ENCODE assay signal across 3 cellular contexts in the genomic region with DNA sequence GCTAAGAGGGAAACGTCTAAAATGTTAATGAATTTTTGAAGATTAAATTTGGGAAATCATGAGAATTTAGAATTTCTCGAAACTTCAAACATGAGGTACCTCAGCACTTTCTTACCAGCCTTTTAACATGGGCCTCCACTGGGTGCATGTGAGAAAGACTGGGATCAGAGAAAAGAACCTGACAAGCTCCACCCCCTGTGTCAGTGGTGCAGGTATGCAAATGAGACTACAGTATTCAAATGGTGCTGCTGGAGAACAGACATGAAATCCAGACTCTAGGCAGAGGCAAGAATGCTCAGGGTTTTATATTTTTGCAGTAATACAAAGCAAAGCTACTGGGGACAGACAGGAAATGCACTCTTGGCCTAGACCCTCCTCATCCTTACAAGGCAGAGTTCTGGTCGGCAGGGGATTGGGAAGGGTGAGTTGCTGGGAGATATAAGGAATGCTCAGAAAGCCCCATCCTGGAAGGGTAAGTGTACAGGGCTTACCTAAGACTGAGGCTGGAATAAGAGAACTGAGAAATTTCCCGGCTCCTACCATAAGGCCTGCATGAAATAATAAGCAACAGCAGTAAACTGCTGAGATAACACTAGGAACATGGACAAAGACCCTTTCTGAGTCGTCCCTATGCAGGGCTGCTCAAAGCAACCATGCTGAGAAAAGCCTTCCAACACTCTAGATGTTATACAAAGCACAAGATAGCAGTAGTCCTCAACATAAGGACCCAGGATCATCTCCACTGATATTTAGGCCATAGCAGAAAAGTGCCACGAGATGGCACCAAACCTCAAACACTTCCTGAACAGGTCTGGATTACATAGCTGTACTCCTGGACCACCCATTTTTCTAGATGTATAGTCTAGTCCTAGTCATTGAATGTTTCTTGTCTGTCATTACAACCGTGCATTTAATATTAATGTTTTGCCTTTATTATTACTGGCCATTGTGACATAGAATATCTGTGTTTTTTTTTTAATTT.
A peak's percentile ranks its signal among the peaks of the same experiment; 100 is the strongest.
TF ChIP-seq lines count a peak whose summit lies in the region.

No MANE protein-coding gene starts in this region.

TF ChIP-seq in A549, 52 proteins besides CTCF, POLR2A, EP300 and RAD21:
- TF ChIP-seq SMC3 (IDR thresholded peaks at IDR 0.05) (peak; percentile 84), HOXB5 (CRISPR knock-in tag; IDR thresholded peaks at IDR 0.05) (no peak)

TF ChIP-seq in HCT116, 20 proteins besides CTCF, POLR2A, EP300 and RAD21:
- no peak for TF ChIP-seq REST (IDR thresholded peaks at IDR 0.05; ENCODE audit: low read depth)
- TF ChIP-seq FOSL1 (IDR thresholded peaks at IDR 0.05; ENCODE audit: low read depth) = no peak
- no peak for TF ChIP-seq POLR2AphosphoS5 (IDR thresholded peaks at IDR 0.05; ENCODE audit: low read depth, low read length)
- TF ChIP-seq ELF1 (IDR thresholded peaks at IDR 0.05; ENCODE audit: borderline replicate concordance, low read depth) = peak; percentile 22; the same call in 1 of the 2 replicates
- TF ChIP-seq SRF (IDR thresholded peaks at IDR 0.05; ENCODE audit: low read depth) = no peak
- no peak for TF ChIP-seq JUND (IDR thresholded peaks at IDR 0.05)
- no peak for TF ChIP-seq EZH2 (IDR thresholded peaks at IDR 0.05)
- TF ChIP-seq CBX3 (IDR thresholded peaks at IDR 0.05; ENCODE audit: low read depth) = 0 out of 2 replicates have a peak, but pooled peaks have one; percentile 21
- no peak for TF ChIP-seq YY1 (IDR thresholded peaks at IDR 0.05; ENCODE audit: extremely low read depth, insufficient replicate concordance, low read depth, low read length)
- TF ChIP-seq, protein P1, sequence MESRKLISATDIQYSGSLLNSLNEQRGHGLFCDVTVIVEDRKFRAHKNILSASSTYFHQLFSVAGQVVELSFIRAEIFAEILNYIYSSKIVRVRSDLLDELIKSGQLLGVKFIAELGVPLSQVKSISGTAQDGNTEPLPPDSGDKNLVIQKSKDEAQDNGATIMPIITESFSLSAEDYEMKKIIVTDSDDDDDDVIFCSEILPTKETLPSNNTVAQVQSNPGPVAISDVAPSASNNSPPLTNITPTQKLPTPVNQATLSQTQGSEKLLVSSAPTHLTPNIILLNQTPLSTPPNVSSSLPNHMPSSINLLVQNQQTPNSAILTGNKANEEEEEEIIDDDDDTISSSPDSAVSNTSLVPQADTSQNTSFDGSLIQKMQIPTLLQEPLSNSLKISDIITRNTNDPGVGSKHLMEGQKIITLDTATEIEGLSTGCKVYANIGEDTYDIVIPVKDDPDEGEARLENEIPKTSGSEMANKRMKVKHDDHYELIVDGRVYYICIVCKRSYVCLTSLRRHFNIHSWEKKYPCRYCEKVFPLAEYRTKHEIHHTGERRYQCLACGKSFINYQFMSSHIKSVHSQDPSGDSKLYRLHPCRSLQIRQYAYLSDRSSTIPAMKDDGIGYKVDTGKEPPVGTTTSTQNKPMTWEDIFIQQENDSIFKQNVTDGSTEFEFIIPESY (IDR thresholded peaks at IDR 0.05; ENCODE audit: extremely low read depth, insufficient replicate concordance, low read length) = no peak
- no peak for TF ChIP-seq ZNF274 (IDR thresholded peaks at IDR 0.05; ENCODE audit: low read depth, low read length)
- TF ChIP-seq ATF3 (IDR thresholded peaks at IDR 0.05) = no peak
- TF ChIP-seq SIN3A (IDR thresholded peaks at IDR 0.05; ENCODE audit: low read depth) = no peak

TF ChIP-seq in H1, 55 proteins besides CTCF, POLR2A, EP300 and RAD21:
- no peak for TF ChIP-seq RFX5 (IDR thresholded peaks at IDR 0.05; ENCODE audit: borderline replicate concordance, low read depth, low read length)
- TF ChIP-seq CEBPB (IDR thresholded peaks at IDR 0.05; ENCODE audit: low read depth, low read length) = no peak
- no peak for TF ChIP-seq PHF8 (conservative IDR thresholded peaks at IDR 0.05; ENCODE audit: low read depth, low read length)
- TF ChIP-seq, protein P2, sequence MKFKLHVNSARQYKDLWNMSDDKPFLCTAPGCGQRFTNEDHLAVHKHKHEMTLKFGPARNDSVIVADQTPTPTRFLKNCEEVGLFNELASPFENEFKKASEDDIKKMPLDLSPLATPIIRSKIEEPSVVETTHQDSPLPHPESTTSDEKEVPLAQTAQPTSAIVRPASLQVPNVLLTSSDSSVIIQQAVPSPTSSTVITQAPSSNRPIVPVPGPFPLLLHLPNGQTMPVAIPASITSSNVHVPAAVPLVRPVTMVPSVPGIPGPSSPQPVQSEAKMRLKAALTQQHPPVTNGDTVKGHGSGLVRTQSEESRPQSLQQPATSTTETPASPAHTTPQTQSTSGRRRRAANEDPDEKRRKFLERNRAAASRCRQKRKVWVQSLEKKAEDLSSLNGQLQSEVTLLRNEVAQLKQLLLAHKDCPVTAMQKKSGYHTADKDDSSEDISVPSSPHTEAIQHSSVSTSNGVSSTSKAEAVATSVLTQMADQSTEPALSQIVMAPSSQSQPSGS (IDR thresholded peaks at IDR 0.05; ENCODE audit: low read length) = no peak
- TF ChIP-seq KDM4A (IDR thresholded peaks at IDR 0.05; ENCODE audit: low read depth, low read length, severe bottlenecking) = no peak
- no peak for TF ChIP-seq SP4 (IDR thresholded peaks at IDR 0.05; ENCODE audit: low read length)
- no peak for TF ChIP-seq RXRA (IDR thresholded peaks at IDR 0.05; ENCODE audit: insufficient read depth, low read depth, low read length)
- no peak for TF ChIP-seq HDAC2 (IDR thresholded peaks at IDR 0.05; ENCODE audit: borderline replicate concordance in 1 of 2, low read depth in 2 of 2, low read length in 2 of 2)
- no peak for TF ChIP-seq TCF12 (IDR thresholded peaks at IDR 0.05; ENCODE audit: low read depth, low read length)
- no peak for TF ChIP-seq CBX5 (IDR thresholded peaks at IDR 0.05; ENCODE audit: low read depth, low read length)
- TF ChIP-seq RNF2 (IDR thresholded peaks at IDR 0.05; ENCODE audit: borderline replicate concordance, low read depth, low read length, missing control alignments, poor library complexity, severe bottlenecking) = no peak
- no peak for TF ChIP-seq MAFK (IDR thresholded peaks at IDR 0.05; ENCODE audit: low read depth, low read length)
- no peak for TF ChIP-seq SUZ12 (IDR thresholded peaks at IDR 0.05; ENCODE audit: low read length)
- TF ChIP-seq POLR2AphosphoS5 (IDR thresholded peaks at IDR 0.05; ENCODE audit: low read depth, low read length) = no peak
- no peak for TF ChIP-seq SAP30 (IDR thresholded peaks at IDR 0.05; ENCODE audit: insufficient read depth, insufficient replicate concordance, low read length)
- no peak for TF ChIP-seq BACH1 (IDR thresholded peaks at IDR 0.05; ENCODE audit: low read length)
- TF ChIP-seq SIRT6 (IDR thresholded peaks at IDR 0.05; ENCODE audit: low read length) = no peak
TF ChIP-seq in H1: peak in this region for 0.
